In the genomic region with DNA sequence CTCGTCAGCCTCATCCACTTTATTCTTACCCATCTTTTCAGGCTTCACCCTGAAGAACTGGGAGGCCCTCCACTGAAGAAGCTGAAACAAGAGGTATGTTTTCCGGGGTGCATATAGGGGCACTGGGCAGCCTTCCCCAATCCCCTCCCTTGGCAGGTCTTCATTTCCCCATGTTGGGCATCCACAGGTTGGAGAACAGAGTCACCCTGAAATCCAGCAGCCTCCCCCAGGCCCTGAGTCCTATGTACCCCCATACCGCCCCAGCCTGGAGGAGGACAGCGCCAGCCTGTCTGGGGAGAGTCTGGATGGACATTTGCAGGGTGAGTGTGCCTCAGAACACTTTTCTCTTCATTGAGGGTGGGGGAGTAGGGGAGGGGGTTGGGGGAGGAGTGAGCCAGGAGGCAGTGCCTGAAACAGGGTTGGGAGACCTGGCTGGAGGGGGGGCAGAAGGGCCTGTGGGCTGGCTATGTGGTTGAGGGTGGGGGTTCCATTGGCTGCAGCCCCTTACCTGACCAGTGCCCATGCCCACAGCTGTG, we compare ENCODE assay signal across 6 cellular contexts. TPM values are rescaled to one million over a fixed set of nuclear protein-coding genes. Genes with fewer than 3 reads are reported as not detected.
DNase-seq lines count a peak whose midpoint lies in the region; ATAC-seq and TF ChIP-seq lines count a peak whose summit lies in the region.

No MANE protein-coding gene starts in this region.

- H3K27ac Mint-ChIP-seq in WTC11 = peak overlapping the region; percentile 45; the same call in 1 of the 2 replicates

- H3K9ac ChIP-seq in BLaER1 = 0 out of 2 replicates have a peak overlapping the region, but pooled peaks have one; percentile 16

- H3K4me2 ChIP-seq in BLaER1 = peak overlapping the region; percentile 78

- H3K9me3 ChIP-seq in BLaER1 (no peaks in the 10 kb centered on the region), muscle layer of duodenum (ENCODE audit: control insufficient read depth in 1 of 2, low read length in 2 of 2) (no peaks in the 10 kb centered on the region)

- peaks cover 31% of the 10 kb centered on the region for H3K36me3 Mint-ChIP-seq in WTC11

- H3K4me1 ChIP-seq in BLaER1 (peaks cover 68% of the 10 kb centered on the region), muscle layer of duodenum (ENCODE audit: control insufficient read depth in 1 of 2, insufficient read depth in 2 of 2, low read length in 2 of 2) (peaks cover 21 to 45% of the 10 kb centered on the region in 2 donors)

- peaks cover 50% of the 10 kb centered on the region for H4K20me1 ChIP-seq in BLaER1

- CTCF ChIA-PET in WTC11 (lab: Charles Lee) = interaction anchor here (0.5 to 8.7 kb wide), 20 partner anchors 9 to 496 kb away, joined by 3 to 219 read pairs (median 7); partner anchors contain the start of genes NEMP1, STAT6 and TAC3

- DNase-seq in WTC11 (ENCODE audit: low spot score) = no peak
- DNase-seq in AG08395 (ENCODE audit: low spot score) = no peak
- no peak for DNase-seq in NCI-H2196 treated with DMSO at 0.1 percent for 48 hours (lab: John Stamatoyannopoulos, UW; ENCODE audit: unreplicated experiment)
- no peak for DNase-seq in cerebellar nuclear complex (lab: John Stamatoyannopoulos, UW)

- no peak overlapping the region for H3K4me3 Mint-ChIP-seq in WTC11

- H3K27me3 Mint-ChIP-seq in WTC11 (ENCODE audit: low read depth) = no peaks in the 10 kb centered on the region; the same call in 1 of the 2 replicates

- ATAC-seq in WTC11 = no peak

- no peak overlapping the region for H3K27ac ChIP-seq in BLaER1
- peak overlapping the region; percentile 23 for H3K27ac ChIP-seq in muscle layer of duodenum (ENCODE audit: low read length)

- no peak for TF ChIP-seq CTCF in WTC11 (IDR thresholded peaks at IDR 0.05)

- no peaks in the 10 kb centered on the region for H3K27me3 ChIP-seq in BLaER1
- no peaks in the 10 kb centered on the region for H3K27me3 ChIP-seq in muscle layer of duodenum (ENCODE audit: low read depth, low read length)

- H3K36me3 ChIP-seq in BLaER1 (peaks cover 67% of the 10 kb centered on the region), muscle layer of duodenum (ENCODE audit: control insufficient read depth in 1 of 2, insufficient read depth in 2 of 2, low read length in 2 of 2) (peaks cover 48 to 54% of the 10 kb centered on the region in 2 donors)

- H3K4me1 Mint-ChIP-seq in WTC11 = peaks cover 37% of the 10 kb centered on the region

- POLR2A ChIA-PET in WTC11 (lab: Charles Lee) = interaction anchor here (1.2 to 1.9 kb wide), 5 partner anchors 11 to 23 kb away, joined by 5 to 26 read pairs (median 7); partner anchors contain the start of genes NEMP1 and STAT6

- no peaks in the 10 kb centered on the region for H3K9me3 Mint-ChIP-seq in WTC11

- H3K4me3 ChIP-seq in BLaER1 = no peak overlapping the region
- peak overlapping the region in 1 of 2 donors; percentile 38 for H3K4me3 ChIP-seq in muscle layer of duodenum (ENCODE audit: low read depth in 1 of 2, low read length in 2 of 2)

TF ChIP-seq in WTC11, 78 proteins besides CTCF, POLR2A, EP300 and RAD21 (continues in another document):
- TF ChIP-seq CBFB (CRISPR knock-in tag; IDR thresholded peaks at IDR 0.05; ENCODE audit: low read depth) = no peak
- TF ChIP-seq CDX4 (CRISPR knock-in tag; IDR thresholded peaks at IDR 0.05; ENCODE audit: borderline replicate concordance) = no peak
- TF ChIP-seq, protein P1, sequence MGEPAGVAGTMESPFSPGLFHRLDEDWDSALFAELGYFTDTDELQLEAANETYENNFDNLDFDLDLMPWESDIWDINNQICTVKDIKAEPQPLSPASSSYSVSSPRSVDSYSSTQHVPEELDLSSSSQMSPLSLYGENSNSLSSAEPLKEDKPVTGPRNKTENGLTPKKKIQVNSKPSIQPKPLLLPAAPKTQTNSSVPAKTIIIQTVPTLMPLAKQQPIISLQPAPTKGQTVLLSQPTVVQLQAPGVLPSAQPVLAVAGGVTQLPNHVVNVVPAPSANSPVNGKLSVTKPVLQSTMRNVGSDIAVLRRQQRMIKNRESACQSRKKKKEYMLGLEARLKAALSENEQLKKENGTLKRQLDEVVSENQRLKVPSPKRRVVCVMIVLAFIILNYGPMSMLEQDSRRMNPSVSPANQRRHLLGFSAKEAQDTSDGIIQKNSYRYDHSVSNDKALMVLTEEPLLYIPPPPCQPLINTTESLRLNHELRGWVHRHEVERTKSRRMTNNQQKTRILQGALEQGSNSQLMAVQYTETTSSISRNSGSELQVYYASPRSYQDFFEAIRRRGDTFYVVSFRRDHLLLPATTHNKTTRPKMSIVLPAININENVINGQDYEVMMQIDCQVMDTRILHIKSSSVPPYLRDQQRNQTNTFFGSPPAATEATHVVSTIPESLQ (CRISPR knock-in tag; IDR thresholded peaks at IDR 0.05) = no peak
- TF ChIP-seq GTF2I (CRISPR knock-in tag; conservative IDR thresholded peaks at IDR 0.05) = no peak
- TF ChIP-seq, protein P2, sequence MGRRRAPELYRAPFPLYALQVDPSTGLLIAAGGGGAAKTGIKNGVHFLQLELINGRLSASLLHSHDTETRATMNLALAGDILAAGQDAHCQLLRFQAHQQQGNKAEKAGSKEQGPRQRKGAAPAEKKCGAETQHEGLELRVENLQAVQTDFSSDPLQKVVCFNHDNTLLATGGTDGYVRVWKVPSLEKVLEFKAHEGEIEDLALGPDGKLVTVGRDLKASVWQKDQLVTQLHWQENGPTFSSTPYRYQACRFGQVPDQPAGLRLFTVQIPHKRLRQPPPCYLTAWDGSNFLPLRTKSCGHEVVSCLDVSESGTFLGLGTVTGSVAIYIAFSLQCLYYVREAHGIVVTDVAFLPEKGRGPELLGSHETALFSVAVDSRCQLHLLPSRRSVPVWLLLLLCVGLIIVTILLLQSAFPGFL (CRISPR knock-in tag; IDR thresholded peaks at IDR 0.05; ENCODE audit: borderline replicate concordance) = no peak
- no peak for TF ChIP-seq FOXP1 (CRISPR knock-in tag; IDR thresholded peaks at IDR 0.05; ENCODE audit: borderline replicate concordance)
- no peak for TF ChIP-seq ARID4B (CRISPR knock-in tag; IDR thresholded peaks at IDR 0.05; ENCODE audit: borderline replicate concordance)
- no peak for TF ChIP-seq JUN (CRISPR knock-in tag; IDR thresholded peaks at IDR 0.05)
- TF ChIP-seq ZSCAN18 (CRISPR knock-in tag; IDR thresholded peaks at IDR 0.05) = no peak
- no peak for TF ChIP-seq RELA (CRISPR knock-in tag; IDR thresholded peaks at IDR 0.05; ENCODE audit: borderline replicate concordance)

RNA-seq across cellular contexts. Expression of gene NAB2, which starts 4.0 kb away (rescaled TPM):
- 16.5 to 20.5 TPM (median 17.2 TPM) in 3 replicates for total RNA-seq in WTC11 (2021)

RNA-seq across cellular contexts. Expression of gene NEMP1, which starts 14.4 kb away (rescaled TPM):
- total RNA-seq in WTC11 (2021) = 38.3 to 41.9 TPM (median 39.6 TPM) in 3 replicates

RNA-seq across cellular contexts. Expression of gene STAT6, which starts 18.2 kb away (rescaled TPM):
- total RNA-seq in WTC11 (2021) = 47.0 to 50.0 TPM (median 48.9 TPM) in 3 replicates

RNA-seq across cellular contexts. Expression of gene LRP1, which starts 35.3 kb away (rescaled TPM):
- 107 to 120 TPM (median 112 TPM) in 3 replicates for total RNA-seq in WTC11 (2021)

RNA-seq across cellular contexts. Expression of gene MYO1A, which starts 43.0 kb away (rescaled TPM):
- total RNA-seq in WTC11 (2021) = 0.32 to 0.87 TPM (median 0.71 TPM) in 3 replicates
